In genomic region chr3:25897019-25897418, GRCh38 we compare ENCODE assay signal across 8 cellular contexts.
DNase-seq lines count a peak whose midpoint lies in the region; ATAC-seq and TF ChIP-seq lines count a peak whose summit lies in the region.

No MANE protein-coding gene starts in this region.

- intact Hi-C loops in psoas muscle (cut with DNase I): no loop called here

- H3K36me3 Mint-ChIP-seq in activated CD4-positive, alpha-beta memory T cell treated with anti-CD3 and anti-CD28 coated beads, Interleukin-2, amount 10 ng/mL, durations not matched to agents 7 days and 5 days (ENCODE audit: low read depth): no peaks in the 10 kb centered on the region

- H3K9me3 ChIP-seq in psoas muscle: no peaks in the 10 kb centered on the region

- H3K27ac ChIP-seq in psoas muscle: no peak overlapping the region

- 83 to 87% (median 85%) methylated on average over 6 of the region's 6 CpGs for WGBS in psoas muscle, 3 donors

- H3K36me3 ChIP-seq in psoas muscle (ENCODE audit: insufficient read depth in 1 of 2, low read depth in 1 of 2): no peaks in the 10 kb centered on the region

- no peak overlapping the region for H3K27ac Mint-ChIP-seq in activated CD4-positive, alpha-beta memory T cell treated with anti-CD3 and anti-CD28 coated beads, Interleukin-2, amount 10 ng/mL, durations not matched to agents 7 days and 5 days

- no peaks in the 10 kb centered on the region for H3K9me3 Mint-ChIP-seq in activated CD4-positive, alpha-beta memory T cell treated with anti-CD3 and anti-CD28 coated beads, Interleukin-2, amount 10 ng/mL, durations not matched to agents 7 days and 5 days

- no peak overlapping the region for H3K4me3 Mint-ChIP-seq in activated CD4-positive, alpha-beta memory T cell treated with anti-CD3 and anti-CD28 coated beads, Interleukin-2, amount 10 ng/mL, durations not matched to agents 7 days and 5 days

- TF ChIP-seq CTCF in psoas muscle (IDR thresholded peaks at IDR 0.05): no peak

- peak; percentile 62 for DNase-seq in HCEC 1CT
- peak; percentile 7 for DNase-seq in NCI-H524 treated with DMSO at 0.1 percent for 48 hours (lab: John Stamatoyannopoulos, UW)
- peak; percentile 79 for DNase-seq in iPS-NIHi7 (ENCODE audit: extremely low spot score)
- no peak for DNase-seq in stimulated activated naive CD8-positive, alpha-beta T cell treated with anti-CD3 and anti-CD28 coated beads, Interleukin-15, Interleukin-2, amounts not matched to agents 100 U/mL and 50 U/mL, for 24 hours
- DNase-seq in activated CD4-positive, alpha-beta memory T cell treated with anti-CD3 and anti-CD28 coated beads, Interleukin-2, amount 10 ng/mL, durations not matched to agents 7 days and 5 days: no peak
- no peak for DNase-seq in psoas muscle

- no peak overlapping the region for H3K4me3 ChIP-seq in psoas muscle

- POLR2A ChIA-PET in activated CD4-positive, alpha-beta memory T cell treated with anti-CD3 and anti-CD28 coated beads, Interleukin-2, amount 10 ng/mL, durations not matched to agents 7 days and 5 days (lab: Charles Lee): no interaction called here

- no peaks in the 10 kb centered on the region for H3K27me3 Mint-ChIP-seq in activated CD4-positive, alpha-beta memory T cell treated with anti-CD3 and anti-CD28 coated beads, Interleukin-2, amount 10 ng/mL, durations not matched to agents 7 days and 5 days

- peak; percentile 48 for ATAC-seq in GM18499 (IDR thresholded peaks at IDR 0.05; ENCODE audit: insufficient read depth, unreplicated experiment)
- ATAC-seq in stimulated activated naive CD8-positive, alpha-beta T cell treated with anti-CD3 and anti-CD28 coated beads, Interleukin-15, Interleukin-2, amounts not matched to agents 100 U/mL and 50 U/mL, for 24 hours: no peak
- ATAC-seq in GM21576 (IDR thresholded peaks at IDR 0.05; ENCODE audit: unreplicated experiment): no peak
- no peak for ATAC-seq in psoas muscle

- H3K27me3 ChIP-seq in psoas muscle (ENCODE audit: insufficient read depth in 3 of 3, low read length in 2 of 3): no peaks in the 10 kb centered on the region

- no peaks in the 10 kb centered on the region for H3K4me1 ChIP-seq in psoas muscle

- peaks cover 3% of the 10 kb centered on the region for H3K4me1 Mint-ChIP-seq in activated CD4-positive, alpha-beta memory T cell treated with anti-CD3 and anti-CD28 coated beads, Interleukin-2, amount 10 ng/mL, durations not matched to agents 7 days and 5 days

- CTCF ChIA-PET in activated CD4-positive, alpha-beta memory T cell treated with anti-CD3 and anti-CD28 coated beads, Interleukin-2, amount 10 ng/mL, durations not matched to agents 7 days and 5 days (lab: Charles Lee): no interaction called here

Comparison
In these comparisons a context has a peak if more than half of its experiments do, and no peak if none do; other contexts are left out.
1. DNase-seq: peak in HCEC 1CT (single experiment), NCI-H524 treated with DMSO at 0.1 percent for 48 hours (single experiment) and iPS-NIHi7 (single experiment); none in stimulated activated naive CD8-positive, alpha-beta T cell treated with anti-CD3 and anti-CD28 coated beads, Interleukin-15, Interleukin-2, amounts not matched to agents 100 U/mL and 50 U/mL, for 24 hours (single experiment), activated CD4-positive, alpha-beta memory T cell treated with anti-CD3 and anti-CD28 coated beads, Interleukin-2, amount 10 ng/mL, durations not matched to agents 7 days and 5 days (single experiment) and psoas muscle (0 of 2).